16 cellular contexts compared by ENCODE assay signal in the genomic region with DNA sequence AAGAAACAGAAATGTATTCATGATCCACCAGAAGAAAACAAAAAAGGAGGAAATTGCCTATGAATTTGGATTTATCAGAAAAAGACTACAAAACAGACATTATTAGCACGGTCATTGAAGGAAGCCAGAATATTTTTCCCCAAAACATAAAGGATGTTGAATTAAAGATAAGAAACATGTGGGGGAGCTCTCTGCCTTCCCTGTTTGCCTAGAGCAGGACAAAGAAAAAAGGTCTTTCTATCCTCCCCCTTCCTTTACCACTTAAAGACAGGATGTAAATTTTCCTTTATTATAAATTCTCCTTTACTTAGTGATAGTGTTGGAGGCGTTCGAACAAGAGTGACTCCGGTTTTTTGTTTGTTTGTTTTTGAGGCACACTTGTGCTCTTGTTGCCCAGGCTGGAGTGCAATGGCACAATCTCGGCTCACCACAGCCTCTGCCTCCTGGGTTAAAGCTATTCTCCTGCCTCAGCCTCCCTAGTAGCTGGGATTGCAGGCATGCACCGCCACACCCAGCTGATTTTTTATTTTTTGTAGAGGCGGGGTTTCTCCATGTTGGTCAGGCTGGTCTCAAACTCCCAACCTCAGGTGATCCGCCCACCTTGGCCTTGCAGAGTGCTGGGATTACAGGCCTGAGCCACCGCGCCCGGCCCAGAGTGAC. TPM values are rescaled to one million over a fixed set of nuclear protein-coding genes. Genes with fewer than 3 reads are reported as not detected.
A peak's percentile ranks its signal among the peaks of the same experiment; 100 is the strongest.
DNase-seq lines count a peak whose midpoint lies in the region; ATAC-seq, FAIRE-seq and TF ChIP-seq lines count a peak whose summit lies in the region.
"Had no signal": no experiment of that assay in that cellular context is flagged by ENCODE, and none has a peak within 500 bp of the region (broad histone marks: within the 10 kb centered on the region; RNA-seq: fewer than 3 reads in every experiment).

No MANE protein-coding gene starts in this region.

- TF ChIP-seq POLR2A in endothelial cell of umbilical vein (IDR thresholded peaks at IDR 0.05; ENCODE audit: low read depth, low read length) = no peak

- no peaks in the 10 kb centered on the region for H3K36me3 Mint-ChIP-seq in GM23338 (ENCODE audit: low read depth)
- H3K36me3 Mint-ChIP-seq: activated naive CD8-positive, alpha-beta T cell treated with anti-CD3 and anti-CD28 coated beads for 36 hours; neural progenitor cell had no signal

- H3K4me3 Mint-ChIP-seq in GM23338 = no peak overlapping the region
- H3K4me3 Mint-ChIP-seq: activated naive CD8-positive, alpha-beta T cell treated with anti-CD3 and anti-CD28 coated beads for 36 hours; neural progenitor cell; stimulated activated naive CD8-positive, alpha-beta T cell treated with anti-CD3 and anti-CD28 coated beads, Interleukin-15, amount 100 ng/mL, for 72 hours had no signal

- H3K27me3 ChIP-seq in A673 (replicated peaks; ENCODE audit: insufficient read depth, low read depth, low read length, poor library complexity) = no peaks in the 10 kb centered on the region
- H3K27me3 ChIP-seq in GM23338 (ENCODE audit: insufficient read depth) = no peaks in the 10 kb centered on the region
- H3K27me3 ChIP-seq in PC-9 (ENCODE audit: insufficient read depth, low read depth) = no peaks in the 10 kb centered on the region
- peaks cover 5 to 9% of the 10 kb centered on the region in 2 experiments for H3K27me3 ChIP-seq in endothelial cell of umbilical vein (ENCODE audit: control insufficient read depth in 2 of 2, insufficient read depth in 2 of 2, low read length in 2 of 2)
- H3K27me3 ChIP-seq: neural progenitor cell, SJSA1 had no signal

- BruUV-seq in A673 (replicated peaks; lab: Mats Ljungman, UMichigan) = no TSS peak
- BruUV-seq in PC-9 (replicated peaks; lab: Mats Ljungman, UMichigan) = no TSS peak
- no TSS peak for BruUV-seq in endothelial cell of umbilical vein (replicated peaks; lab: Mats Ljungman, UMichigan)

- ATAC-seq in GM23338 (no peak), HG02981 (IDR thresholded peaks at IDR 0.05; ENCODE audit: unreplicated experiment) (no peak)
- ATAC-seq: lower lobe of right lung; stimulated activated naive CD8-positive, alpha-beta T cell treated with anti-CD3 and anti-CD28 coated beads, Interleukin-15, amount 100 ng/mL, for 72 hours had no signal

- FAIRE-seq in endothelial cell of umbilical vein (lab: Jason Lieb, UNC) (peak; percentile 83), urothelium cell line (lab: Jason Lieb, UNC) (no peak)

- H3K4me1 ChIP-seq in A673 (ENCODE audit: insufficient read depth, low read length, poor library complexity, severe bottlenecking) = no peaks in the 10 kb centered on the region
- no peaks in the 10 kb centered on the region for H3K4me1 ChIP-seq in GM23338 (ENCODE audit: insufficient read depth)
- no peaks in the 10 kb centered on the region for H3K4me1 ChIP-seq in PC-9 (replicated peaks; ENCODE audit: insufficient read depth)
- peaks cover 3% of the 10 kb centered on the region for H3K4me1 ChIP-seq in endothelial cell of umbilical vein (ENCODE audit: control insufficient read depth, extremely low read depth, insufficient read depth, low read length)
- H3K4me1 ChIP-seq: lower lobe of right lung, neural progenitor cell, SJSA1 had no signal

- no peaks in the 10 kb centered on the region for H4K20me1 ChIP-seq in GM23338 (replicated peaks; ENCODE audit: insufficient read depth)
- H4K20me1 ChIP-seq in PC-9 (ENCODE audit: insufficient read depth) = no peaks in the 10 kb centered on the region
- no peaks in the 10 kb centered on the region for H4K20me1 ChIP-seq in endothelial cell of umbilical vein (replicated peaks; ENCODE audit: control insufficient read depth, extremely low read depth, insufficient read depth, low read length)

- CTCF ChIA-PET in A673 (lab: Charles Lee) (no interaction called here), PC-9 (lab: Charles Lee) (interaction anchor here (0.7 to 1.3 kb wide), 2 partner anchors 129 to 304 kb away, joined by 4 to 15 read pairs; no protein-coding TSS in a partner anchor), endothelial cell of umbilical vein (lab: Charles Lee) (interaction anchor here (1.0 to 2.1 kb wide), 7 partner anchors 8 to 182 kb away, joined by 3 to 18 read pairs (median 8); no protein-coding TSS in a partner anchor)

- intact Hi-C loops in A673 (cut with micrococcal nuclease; ENCODE audit: unreplicated experiment) (no loop called here), PC-9 (cut with micrococcal nuclease; ENCODE audit: unreplicated experiment) (no loop called here), endothelial cell of umbilical vein (cut with micrococcal nuclease) (loop anchor here (1.0 kb wide), 1 partner anchor 181 kb away; no protein-coding TSS in a partner anchor)

- peaks cover 5% of the 10 kb centered on the region for H3K27me3 Mint-ChIP-seq in GM23338 (ENCODE audit: insufficient read depth, low read depth, poor library complexity)
- H3K27me3 Mint-ChIP-seq: activated naive CD8-positive, alpha-beta T cell treated with anti-CD3 and anti-CD28 coated beads for 36 hours had no signal

- no peak overlapping the region for H2AFZ ChIP-seq in GM23338
- no peak overlapping the region; the same call in 1 of the 2 replicates for H2AFZ ChIP-seq in PC-9
- peak overlapping the region; percentile 64 for H2AFZ ChIP-seq in endothelial cell of umbilical vein (ENCODE audit: low read depth, low read length)
- H2AFZ ChIP-seq: neural progenitor cell had no signal

- no peaks in the 10 kb centered on the region for H3F3A ChIP-seq in GM23338 (replicated peaks; ENCODE audit: low read depth)
- peaks cover 7% of the 10 kb centered on the region; the same call in 1 of the 2 replicates for H3F3A ChIP-seq in PC-9 (ENCODE audit: insufficient read depth, low read depth)

- peak overlapping the region; percentile 9 for H3K9ac ChIP-seq in endothelial cell of umbilical vein (replicated peaks; ENCODE audit: extremely low read depth, insufficient read depth, low read length)
- H3K9ac ChIP-seq: neural progenitor cell had no signal

- H3K27ac Mint-ChIP-seq in GM23338 = no peak overlapping the region
- H3K27ac Mint-ChIP-seq: activated naive CD8-positive, alpha-beta T cell treated with anti-CD3 and anti-CD28 coated beads for 36 hours; neural progenitor cell; stimulated activated naive CD8-positive, alpha-beta T cell treated with anti-CD3 and anti-CD28 coated beads, Interleukin-15, amount 100 ng/mL, for 72 hours had no signal

- TF ChIP-seq CTCF in A673 (conservative IDR thresholded peaks at IDR 0.05; ENCODE audit: low read depth, low read length) = peak; percentile 28; the same call in 1 of the 2 replicates
- peak; percentile 10 to 34; a peak in 2 of 4 replicates for TF ChIP-seq CTCF in GM23338 (conservative IDR thresholded peaks at IDR 0.05; ENCODE audit: low read depth in 2 of 2)
- TF ChIP-seq CTCF in PC-9 (conservative IDR thresholded peaks at IDR 0.05) = no peak; the same call in 1 of the 2 replicates
- peak in 1 of 2 donors; percentile 7 for TF ChIP-seq CTCF in endothelial cell of umbilical vein (IDR thresholded peaks at IDR 0.05; ENCODE audit: extremely low read depth in 1 of 2, insufficient read depth in 1 of 2, low read depth in 1 of 2, low read length in 2 of 2)

- H3K9me1 ChIP-seq in endothelial cell of umbilical vein (replicated peaks; ENCODE audit: control insufficient read depth, extremely low read depth, insufficient read depth, low read length) = no peaks in the 10 kb centered on the region

- H3K9me2 ChIP-seq in GM23338 (ENCODE audit: insufficient read depth) (no peaks in the 10 kb centered on the region), PC-9 (ENCODE audit: insufficient read depth) (no peaks in the 10 kb centered on the region)

- H3K9me3 ChIP-seq in A673 (ENCODE audit: low read depth, low read length, poor library complexity, severe bottlenecking) (no peaks in the 10 kb centered on the region), PC-9 (ENCODE audit: insufficient read depth, low read depth) (no peaks in the 10 kb centered on the region), endothelial cell of umbilical vein (replicated peaks; ENCODE audit: control insufficient read depth, insufficient read depth, low read length) (no peaks in the 10 kb centered on the region)
- H3K9me3 ChIP-seq: lower lobe of right lung, SJSA1 had no signal

- H3K9me3 Mint-ChIP-seq in GM23338 = peaks cover 14% of the 10 kb centered on the region; the same call in 2 of the 3 replicates
- H3K9me3 Mint-ChIP-seq: activated naive CD8-positive, alpha-beta T cell treated with anti-CD3 and anti-CD28 coated beads for 36 hours; neural progenitor cell; stimulated activated naive CD8-positive, alpha-beta T cell treated with anti-CD3 and anti-CD28 coated beads, Interleukin-15, amount 100 ng/mL, for 72 hours had no signal

- DNase-seq in A673 (ENCODE audit: low spot score) (no peak), GM23338 (ENCODE audit: low spot score) (no peak), PC-9 (no peak), endothelial cell of umbilical vein (ENCODE audit: low read depth, low spot score) (peak; percentile 50), urothelium cell line (ENCODE audit: low spot score) (no peak), NCI-H524 (lab: John Stamatoyannopoulos, UW) (no peak), CD1c-positive myeloid dendritic cell (ENCODE audit: extremely low spot score) (no peak)
- DNase-seq: activated naive CD8-positive, alpha-beta T cell treated with anti-CD3 and anti-CD28 coated beads for 36 hours; central memory CD4-positive, alpha-beta T cell; lower lobe of right lung; NCI-H146; NCI-H526 treated with DMSO at 0.1 percent for 48 hours; stimulated activated naive CD8-positive, alpha-beta T cell treated with anti-CD3 and anti-CD28 coated beads, Interleukin-15, amount 100 ng/mL, for 72 hours had no signal

- no peaks in the 10 kb centered on the region for H3K4me1 Mint-ChIP-seq in GM23338
- H3K4me1 Mint-ChIP-seq: activated naive CD8-positive, alpha-beta T cell treated with anti-CD3 and anti-CD28 coated beads for 36 hours; neural progenitor cell; stimulated activated naive CD8-positive, alpha-beta T cell treated with anti-CD3 and anti-CD28 coated beads, Interleukin-15, amount 100 ng/mL, for 72 hours had no signal

- dilution Hi-C loops in endothelial cell of umbilical vein (cut with MboI; ENCODE audit: extremely low pct_ligation_motif_present, low sequenced_read_pairs) = no loop called here

- H3K27ac ChIP-seq in A673 (ENCODE audit: low read depth, low read length, poor library complexity, severe bottlenecking) (no peak overlapping the region), GM23338 (ENCODE audit: low read depth) (no peak overlapping the region), PC-9 (no peak overlapping the region), endothelial cell of umbilical vein (ENCODE audit: insufficient read depth, low read depth, low read length) (no peak overlapping the region)
- H3K27ac ChIP-seq: lower lobe of right lung, neural progenitor cell, SJSA1 had no signal

- H3K79me2 ChIP-seq in GM23338 (replicated peaks; ENCODE audit: insufficient read depth) (no peaks in the 10 kb centered on the region), PC-9 (ENCODE audit: low read depth) (no peaks in the 10 kb centered on the region), endothelial cell of umbilical vein (ENCODE audit: control insufficient read depth, insufficient read depth, low read length) (no peaks in the 10 kb centered on the region)

- no peak overlapping the region for H3K4me2 ChIP-seq in GM23338
- peak overlapping the region; percentile 46 for H3K4me2 ChIP-seq in PC-9
- H3K4me2 ChIP-seq in endothelial cell of umbilical vein (ENCODE audit: insufficient read depth, low read length) = no peak overlapping the region
- H3K4me2 ChIP-seq: neural progenitor cell had no signal

- no peaks in the 10 kb centered on the region for H3K36me3 ChIP-seq in A673 (ENCODE audit: insufficient read depth, low read length, poor library complexity, severe bottlenecking)
- H3K36me3 ChIP-seq in GM23338 (ENCODE audit: insufficient read depth) = no peaks in the 10 kb centered on the region
- no peaks in the 10 kb centered on the region for H3K36me3 ChIP-seq in PC-9 (ENCODE audit: low read depth)
- H3K36me3 ChIP-seq in endothelial cell of umbilical vein (ENCODE audit: control insufficient read depth in 2 of 2, extremely low read depth in 1 of 2, insufficient read depth in 2 of 2, low read length in 2 of 2) = no peaks in the 10 kb centered on the region
- H3K36me3 ChIP-seq: lower lobe of right lung, neural progenitor cell, SJSA1 had no signal

- H3K4me3 ChIP-seq in A673 (ENCODE audit: low read depth, low read length, poor library complexity, severe bottlenecking) = no peak overlapping the region
- no peak overlapping the region for H3K4me3 ChIP-seq in GM23338
- H3K4me3 ChIP-seq in PC-9 = peak overlapping the region; percentile 21; the same call in 1 of the 2 replicates
- no peak overlapping the region for H3K4me3 ChIP-seq in endothelial cell of umbilical vein (replicated peaks in 1 of 3; ENCODE audit: insufficient read depth in 1 of 3, low read depth in 1 of 3, low read length in 3 of 3)
- H3K4me3 ChIP-seq: lower lobe of right lung, neural progenitor cell, SJSA1 had no signal

- POLR2A ChIA-PET in A673 (lab: Charles Lee; ENCODE audit: low non-redundant PET) (no interaction called here), PC-9 (lab: Charles Lee; ENCODE audit: unreplicated experiment) (no interaction called here), endothelial cell of umbilical vein (lab: Charles Lee) (no interaction called here)

RNA-seq across cellular contexts. Expression of gene RPN1, which starts 14.9 kb away (rescaled TPM):
- 239 and 254 TPM in 2 replicates for total RNA-seq in A673 (2021)
- 218 and 231 TPM in 2 replicates for total RNA-seq in GM23338 (2014; rRNA removed; shearing (Covaris generic))
- polyA plus RNA-seq in GM23338 (2016; fragmentation: Nextera tagmentation; extraction: Ambion mirVana) = 108 and 111 TPM in 2 replicates
- total RNA-seq in PC-9 (2021) = 185 and 191 TPM in 2 replicates
- 244 and 250 TPM in 2 replicates for total RNA-seq in endothelial cell of umbilical vein
- 251 and 266 TPM in 2 replicates for polyA plus RNA-seq in endothelial cell of umbilical vein
- 266 and 288 TPM in 2 replicates for polyA plus RNA-seq in endothelial cell of umbilical vein (2011; cell fraction: cytosol; rRNA removed)
- polyA plus RNA-seq in endothelial cell of umbilical vein (2011; cell fraction: nucleus; rRNA removed) = 163 and 181 TPM in 2 replicates
- 198 and 216 TPM in 2 replicates for polyA plus RNA-seq in endothelial cell of umbilical vein (2012)
- 510 and 528 TPM in 2 replicates for polyA minus RNA-seq in endothelial cell of umbilical vein
- 275 TPM for polyA minus RNA-seq in endothelial cell of umbilical vein (2011; cell fraction: cytosol; rRNA and poly(A)+ RNA removed)
- polyA minus RNA-seq in endothelial cell of umbilical vein (2011; cell fraction: nucleus; rRNA and poly(A)+ RNA removed) = 128 and 181 TPM in 2 replicates
